In the genomic region with DNA sequence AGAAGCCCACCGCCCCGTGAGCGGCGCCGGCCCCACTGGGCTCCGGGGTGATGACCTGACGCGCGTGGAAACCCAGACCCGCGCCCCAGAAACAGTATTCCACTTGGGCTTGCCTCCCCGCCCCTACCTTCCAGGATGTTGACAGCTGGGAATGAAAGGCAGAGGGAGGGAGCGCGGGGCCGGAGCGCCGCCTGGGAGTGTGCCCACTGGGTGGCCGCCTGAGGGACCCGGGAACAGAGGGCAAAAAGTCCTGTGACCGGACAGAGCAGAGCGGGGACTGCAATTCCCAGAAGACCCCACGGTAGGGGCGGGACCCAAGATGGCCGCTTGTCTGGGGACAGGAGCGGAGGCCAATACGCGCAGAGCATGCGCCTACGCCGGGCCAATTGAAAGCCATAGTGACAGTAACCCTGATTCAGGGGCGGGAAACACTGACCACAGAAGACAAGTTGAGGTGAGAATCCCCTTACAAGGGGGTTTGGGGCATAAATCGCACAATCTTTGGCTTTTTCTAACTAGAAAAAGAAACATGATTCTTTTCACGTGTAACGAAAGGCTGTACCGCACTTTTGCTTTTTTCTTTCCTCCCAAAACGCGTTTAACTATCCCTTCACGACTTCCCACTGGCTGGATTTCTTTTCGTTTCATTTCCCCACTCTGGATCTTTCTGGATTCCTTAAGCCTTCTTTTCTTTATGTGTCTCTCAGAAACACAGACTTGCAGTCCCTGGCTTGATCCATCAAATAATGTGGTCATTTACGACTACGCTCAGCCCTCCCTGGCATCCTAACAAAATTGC, we compare ENCODE assay signal across 8 cellular contexts. TPM values are rescaled to one million over a fixed set of nuclear protein-coding genes. Genes with fewer than 3 reads are reported as not detected.
DNase-seq lines count a peak whose midpoint lies in the region; ATAC-seq and TF ChIP-seq lines count a peak whose summit lies in the region.

A gene (minus strand): TSS at position 279 of the 799 bp plus-strand sequence.

- H3K27me3 Mint-ChIP-seq in activated CD4-positive, alpha-beta T cell treated with anti-CD3 and anti-CD28 coated beads, Interleukin-2, amount 10 ng/mL, durations not matched to agents 7 days and 5 days, result no peaks in the 10 kb centered on the region

- H3K9me3 Mint-ChIP-seq in activated CD4-positive, alpha-beta T cell treated with anti-CD3 and anti-CD28 coated beads, Interleukin-2, amount 10 ng/mL, durations not matched to agents 7 days and 5 days, result no peaks in the 10 kb centered on the region

- POLR2A ChIA-PET in activated CD4-positive, alpha-beta T cell treated with anti-CD3 and anti-CD28 coated beads, Interleukin-2, amount 10 ng/mL, durations not matched to agents 7 days and 5 days (lab: Charles Lee), result no interaction called here

- CTCF ChIA-PET in activated CD4-positive, alpha-beta T cell treated with anti-CD3 and anti-CD28 coated beads, Interleukin-2, amount 10 ng/mL, durations not matched to agents 7 days and 5 days (lab: Charles Lee), result no interaction called here

- peak; percentile 92 for ATAC-seq in GM19324 (IDR thresholded peaks at IDR 0.05; ENCODE audit: low FRiP score, unreplicated experiment)
- peak; percentile 89 for ATAC-seq in HG03460 (IDR thresholded peaks at IDR 0.05; ENCODE audit: unreplicated experiment)

- H3K27ac ChIP-seq in C4-2B, result peak within 1 kb of the TSS; percentile 79

- TF ChIP-seq CTCF in C4-2B (conservative IDR thresholded peaks at IDR 0.05), result no peak

- peak within 1 kb of the TSS; percentile 92 for H3K27ac Mint-ChIP-seq in activated CD4-positive, alpha-beta T cell treated with anti-CD3 and anti-CD28 coated beads, Interleukin-2, amount 10 ng/mL, durations not matched to agents 7 days and 5 days

- DNase-seq in NCI-H526 treated with DMSO at 0.1 percent for 48 hours (lab: John Stamatoyannopoulos, UW) (peak; percentile 84), dedifferentiated amniotic fluid mesenchymal stem cell (ENCODE audit: extremely low spot score) (peak; percentile 91), left kidney (ENCODE audit: low read depth, low spot score) (peak; percentile 99)
- DNase-seq in activated CD4-positive, alpha-beta T cell treated with anti-CD3 and anti-CD28 coated beads, Interleukin-2, amount 10 ng/mL, durations not matched to agents 7 days and 5 days, result peak; percentile 94
- DNase-seq in stimulated activated CD4-positive, alpha-beta T cell treated with anti-CD3 and anti-CD28 coated beads, Interleukin-1b, Interleukin-23, amount 100 ng/mL, for 48 hours, result peak; percentile 93

- no peaks in the 10 kb centered on the region for H3K36me3 Mint-ChIP-seq in activated CD4-positive, alpha-beta T cell treated with anti-CD3 and anti-CD28 coated beads, Interleukin-2, amount 10 ng/mL, durations not matched to agents 7 days and 5 days (ENCODE audit: low read depth)

- peak within 1 kb of the TSS; percentile 87 for H3K4me3 Mint-ChIP-seq in activated CD4-positive, alpha-beta T cell treated with anti-CD3 and anti-CD28 coated beads, Interleukin-2, amount 10 ng/mL, durations not matched to agents 7 days and 5 days

- H3K4me1 Mint-ChIP-seq in activated CD4-positive, alpha-beta T cell treated with anti-CD3 and anti-CD28 coated beads, Interleukin-2, amount 10 ng/mL, durations not matched to agents 7 days and 5 days, result peaks cover 35% of the 10 kb centered on the region

RNA-seq across cellular contexts. Expression of the gene that starts here (rescaled TPM):
- total RNA-seq in activated CD4-positive, alpha-beta T cell treated with anti-CD3 and anti-CD28 coated beads, Interleukin-2, amount 10 ng/mL, durations not matched to agents 7 days and 5 days, result 10 to 100 TPM; 39.4 to 41.2 TPM

Comparison
In these comparisons a context has a peak if more than half of its experiments do, and no peak if none do; other contexts are left out.
1. Peak in every context shown above with its lines: DNase-seq, ATAC-seq and H3K27ac ChIP-seq.